Comparison of ENCODE assay signal across 10 cellular contexts in the genomic region with DNA sequence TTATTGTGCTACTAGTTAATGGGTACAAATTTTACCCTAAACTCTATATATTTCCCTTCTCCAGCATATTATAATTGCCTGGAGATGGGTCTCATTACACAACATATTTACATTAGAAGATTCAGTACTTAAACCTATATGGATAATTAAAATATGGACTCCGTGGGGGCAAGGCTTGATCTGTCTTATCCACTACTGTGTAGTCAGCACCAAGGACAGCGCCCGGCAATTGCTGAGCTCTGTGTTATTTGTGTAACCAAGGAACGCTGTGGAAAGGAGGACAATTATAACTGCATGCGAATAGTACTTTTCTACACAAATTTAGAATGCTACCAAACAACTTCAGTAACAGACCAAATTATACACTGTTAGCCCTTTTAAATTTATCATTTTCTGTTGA.
DNase-seq lines count a peak whose midpoint lies in the region; ATAC-seq, FAIRE-seq and TF ChIP-seq lines count a peak whose summit lies in the region.
"Had no signal": no experiment of that assay in that cellular context is flagged by ENCODE, and none has a peak within 500 bp of the region (broad histone marks: within the 10 kb centered on the region; RNA-seq: fewer than 3 reads in every experiment).

No MANE protein-coding gene starts in this region.

- H3K27me3 Mint-ChIP-seq in activated CD4-positive, alpha-beta T cell treated with anti-CD3 and anti-CD28 coated beads, Interleukin-2, amount 10 ng/mL, durations not matched to agents 7 days and 5 days: no peaks in the 10 kb centered on the region

- no peak for ATAC-seq in GM18520 (IDR thresholded peaks at IDR 0.05; ENCODE audit: unreplicated experiment)

- no peak for TF ChIP-seq POLR2A in GM12891 (IDR thresholded peaks at IDR 0.05; ENCODE audit: low read depth, low read length)

- POLR2A ChIA-PET in activated CD4-positive, alpha-beta T cell treated with anti-CD3 and anti-CD28 coated beads, Interleukin-2, amount 10 ng/mL, durations not matched to agents 7 days and 5 days (lab: Charles Lee): no interaction called here

- no peak overlapping the region for H3K4me3 Mint-ChIP-seq in activated CD4-positive, alpha-beta T cell treated with anti-CD3 and anti-CD28 coated beads, Interleukin-2, amount 10 ng/mL, durations not matched to agents 7 days and 5 days

- CTCF ChIA-PET in activated CD4-positive, alpha-beta T cell treated with anti-CD3 and anti-CD28 coated beads, Interleukin-2, amount 10 ng/mL, durations not matched to agents 7 days and 5 days (lab: Charles Lee): no interaction called here

- no peak overlapping the region for H3K27ac Mint-ChIP-seq in activated CD4-positive, alpha-beta T cell treated with anti-CD3 and anti-CD28 coated beads, Interleukin-2, amount 10 ng/mL, durations not matched to agents 7 days and 5 days

- no peak for FAIRE-seq in GM12891 (lab: Jason Lieb, UNC)

- H3K4me1 Mint-ChIP-seq in activated CD4-positive, alpha-beta T cell treated with anti-CD3 and anti-CD28 coated beads, Interleukin-2, amount 10 ng/mL, durations not matched to agents 7 days and 5 days: no peaks in the 10 kb centered on the region

- peaks cover 2% of the 10 kb centered on the region for H3K9me3 Mint-ChIP-seq in activated CD4-positive, alpha-beta T cell treated with anti-CD3 and anti-CD28 coated beads, Interleukin-2, amount 10 ng/mL, durations not matched to agents 7 days and 5 days

- DNase-seq in activated CD4-positive, alpha-beta T cell treated with anti-CD3 and anti-CD28 coated beads, Interleukin-2, amount 10 ng/mL, durations not matched to agents 7 days and 5 days: peak; percentile 32
- DNase-seq in activated CD4-positive, alpha-beta T cell treated with anti-CD3 and anti-CD28 coated beads, Interleukin-2, amount 50 U/mL, for 4 hours: no peak
- DNase-seq in NCI-H82 (lab: John Stamatoyannopoulos, UW) (peak; percentile 79), dermis microvascular lymphatic vessel endothelial cell (ENCODE audit: low read depth in 2 of 2) (peak; percentile 10 to 48), renal cortical epithelial cell (ENCODE audit: low read depth) (peak; percentile 42), midbrain (lab: John Stamatoyannopoulos, UW) (no peak), GM12891 (ENCODE audit: insufficient read length, low spot score) (no peak)
- DNase-seq: NCI-H187 treated with DMSO at 0.1 percent for 48 hours, tibial artery had no signal

- H3K36me3 Mint-ChIP-seq in activated CD4-positive, alpha-beta T cell treated with anti-CD3 and anti-CD28 coated beads, Interleukin-2, amount 10 ng/mL, durations not matched to agents 7 days and 5 days (ENCODE audit: low read depth): no peaks in the 10 kb centered on the region

TF ChIP-seq in GM12891, 5 proteins besides CTCF, POLR2A, EP300 and RAD21:
- TF ChIP-seq POU2F2 (IDR thresholded peaks at IDR 0.05; ENCODE audit: low read depth, low read length) (no peak), POLR2AphosphoS5 (IDR thresholded peaks at IDR 0.05; ENCODE audit: low read depth, low read length) (no peak)

Comparison
In these comparisons a context has a peak if more than half of its experiments do, and no peak if none do; other contexts are left out.
1. DNase-seq: peak in activated CD4-positive, alpha-beta T cell treated with anti-CD3 and anti-CD28 coated beads, Interleukin-2, amount 10 ng/mL, durations not matched to agents 7 days and 5 days (single experiment), NCI-H82 (single experiment), dermis microvascular lymphatic vessel endothelial cell (2 of 2) and renal cortical epithelial cell (single experiment); none in activated CD4-positive, alpha-beta T cell treated with anti-CD3 and anti-CD28 coated beads, Interleukin-2, amount 50 U/mL, for 4 hours (0 of 2), midbrain (single experiment) and GM12891 (single experiment).